ENCODE assay signal across 8 cellular contexts in genomic region chr7:43582503-43583423, GRCh38. TPM values are rescaled to one million over a fixed set of nuclear protein-coding genes. Genes with fewer than 3 reads are reported as not detected.
DNase-seq lines count a peak whose midpoint lies in the region; ATAC-seq and TF ChIP-seq lines count a peak whose summit lies in the region.

Gene STK17A (plus strand): TSS chr7:43583108. CDS start chr7:43583244, 136 bp downstream.

- H3K9me3 ChIP-seq in Caco-2: no peaks in the 10 kb centered on the region

- H3K27me3 ChIP-seq in Caco-2 (replicated peaks; ENCODE audit: control insufficient read depth, insufficient read depth, low read length): no peaks in the 10 kb centered on the region

- peak; percentile 75 for ATAC-seq in GM21360 (IDR thresholded peaks at IDR 0.05; ENCODE audit: unreplicated experiment)

- H3K9me3 Mint-ChIP-seq in Caco-2 (ENCODE audit: unreplicated experiment) (no peaks in the 10 kb centered on the region), endothelial cell (ENCODE audit: unreplicated experiment) (no peaks in the 10 kb centered on the region), mesothelial cell of epicardium (peaks cover 12% of the 10 kb centered on the region)

- no peaks in the 10 kb centered on the region for H3K36me3 ChIP-seq in Caco-2 (ENCODE audit: control insufficient read depth, insufficient read depth, low read length)

- DNase-seq in Caco-2 (peak; percentile 92 to 96), HT1080 (ENCODE audit: low read depth) (peak; percentile 88), NOMO-1 treated with dmso at 0.1 percent for 144 hours (lab: John Stamatoyannopoulos, UW; ENCODE audit: unreplicated experiment) (peak; percentile 87), endothelial cell (ENCODE audit: low spot score) (peak; percentile 98), mesothelial cell of epicardium (ENCODE audit: low spot score in 2 of 2, unreplicated experiment in 2 of 2) (peak; percentile 83 to 94)
- peak; percentile 83 for DNase-seq in activated CD8-positive, alpha-beta memory T cell treated with anti-CD3 and anti-CD28 coated beads, Interleukin-2, amount 50 U/mL, for 1 hour (ENCODE audit: extremely low read depth)
- DNase-seq in stimulated activated CD8-positive, alpha-beta memory T cell treated with anti-CD3 and anti-CD28 coated beads, Interleukin-2, amount 100 ng/mL, for 1 hour (ENCODE audit: low read depth in 2 of 2): peak; percentile 89 to 91

- TF ChIP-seq CTCF in Caco-2 (IDR thresholded peaks at IDR 0.05; ENCODE audit: insufficient read depth in 1 of 2, low read depth in 1 of 2, low read length in 1 of 2, severe bottlenecking in 1 of 2, unreplicated experiment in 1 of 2) (peak; percentile 96 to 99), endothelial cell (IDR thresholded peaks at IDR 0.05; ENCODE audit: unreplicated experiment) (peak; percentile 95), mesothelial cell of epicardium (IDR thresholded peaks at IDR 0.05; ENCODE audit: unreplicated experiment) (peak; percentile 87)

- BruUV-seq in Caco-2 (replicated peaks; lab: Mats Ljungman, UMichigan): no TSS peak

- H3K4me3 Mint-ChIP-seq in Caco-2 (ENCODE audit: unreplicated experiment) (peak within 1 kb of the TSS; percentile 89), endothelial cell (ENCODE audit: unreplicated experiment) (peak within 1 kb of the TSS; percentile 97), mesothelial cell of epicardium (peak within 1 kb of the TSS; percentile 87)

- intact Hi-C loops in Caco-2 (cut with micrococcal nuclease; ENCODE audit: unreplicated experiment): loop anchor here (1.0 to 5.0 kb wide), 4 partner anchors 40 to 360 kb away; no protein-coding TSS in a partner anchor

- H3K4me1 ChIP-seq in Caco-2: peaks cover 28% of the 10 kb centered on the region

- POLR2A ChIA-PET in Caco-2 (lab: Charles Lee): interaction anchor here (0.5 to 1.3 kb wide), 23 partner anchors 10 to 650 kb away, joined by 3 to 28 read pairs (median 5); partner anchors contain the start of genes COA1, DBNL, MRPL32 and MRPS24

- no peaks in the 10 kb centered on the region for H3K27me3 Mint-ChIP-seq in Caco-2 (ENCODE audit: insufficient read depth, unreplicated experiment)
- peaks cover 7% of the 10 kb centered on the region for H3K27me3 Mint-ChIP-seq in endothelial cell (ENCODE audit: unreplicated experiment)
- H3K27me3 Mint-ChIP-seq in mesothelial cell of epicardium (ENCODE audit: low read depth): peaks cover 3% of the 10 kb centered on the region

- H3K4me1 Mint-ChIP-seq in Caco-2 (ENCODE audit: low read depth, unreplicated experiment) (peaks cover 10% of the 10 kb centered on the region), endothelial cell (ENCODE audit: unreplicated experiment) (peaks cover 19% of the 10 kb centered on the region), mesothelial cell of epicardium (peaks cover 22% of the 10 kb centered on the region)

- peaks cover 18% of the 10 kb centered on the region for H3K36me3 Mint-ChIP-seq in Caco-2 (ENCODE audit: insufficient read depth, unreplicated experiment)
- H3K36me3 Mint-ChIP-seq in endothelial cell (ENCODE audit: low read depth, unreplicated experiment): peaks cover 7% of the 10 kb centered on the region
- H3K36me3 Mint-ChIP-seq in mesothelial cell of epicardium: peaks cover 2% of the 10 kb centered on the region

- H3K27ac Mint-ChIP-seq in Caco-2 (ENCODE audit: unreplicated experiment) (peak within 1 kb of the TSS; percentile 72), endothelial cell (ENCODE audit: unreplicated experiment) (peak within 1 kb of the TSS; percentile 49), mesothelial cell of epicardium (peak within 1 kb of the TSS; percentile 96)

- peak within 1 kb of the TSS; percentile 64 for H3K4me3 ChIP-seq in Caco-2 (ENCODE audit: low read depth, low read length)

- CTCF ChIA-PET in Caco-2 (lab: Charles Lee): interaction anchor here (0.5 to 3.4 kb wide), 56 partner anchors 8 to 372 kb away, joined by 3 to 129 read pairs (median 5); partner anchors contain the start of genes BLVRA, COA1 and MRPS24

RNA-seq across cellular contexts. Expression of gene STK17A, which starts in this region (rescaled TPM):
- total RNA-seq in Caco-2 (2022): 19.2 and 19.6 TPM in 2 replicates
- total RNA-seq in HT1080 (2014; rRNA removed; shearing (Covaris generic)): 64.7 and 69.8 TPM in 2 replicates
- polyA plus RNA-seq in HT1080 (2015; cell fraction: cytosol; rRNA removed): 94.6 and 110 TPM in 2 replicates
- 105 and 106 TPM in 2 replicates for polyA plus RNA-seq in HT1080 (2015; cell fraction: nucleus; rRNA removed)
- 28.6 TPM for total RNA-seq in endothelial cell (ENCODE audit: unreplicated experiment)
- total RNA-seq in mesothelial cell of epicardium: 7.8 to 9.5 TPM (median 9.3 TPM) in 3 replicates

Comparison
In these comparisons a context has a peak if more than half of its experiments do, and no peak if none do; other contexts are left out.
1. Peak in every context shown above with its lines: DNase-seq, ATAC-seq and H3K4me3 ChIP-seq.